In genomic region chr7:51126324-51126723, GRCh38 we compare ENCODE assay signal across 15 cellular contexts.
DNase-seq lines count a peak whose midpoint lies in the region; ATAC-seq and TF ChIP-seq lines count a peak whose summit lies in the region.
"Had no signal": no experiment of that assay in that cellular context is flagged by ENCODE, and none has a peak within 500 bp of the region (broad histone marks: within the 10 kb centered on the region; RNA-seq: fewer than 3 reads in every experiment).

No MANE protein-coding gene starts in this region.

- H3K9me3 Mint-ChIP-seq in endodermal cell (no peaks in the 10 kb centered on the region), type B pancreatic cell (no peaks in the 10 kb centered on the region)
- H3K9me3 Mint-ChIP-seq: CD4-positive, alpha-beta T cell; GM23338 had no signal

- WGBS in endodermal cell (ENCODE audit: insufficient coverage in 1 of 2, insufficient read length in 1 of 2), 2 experiments, result 93 to 100% methylated on average over 2 to 5 of the region's 5 CpGs

- H3K4me1 ChIP-seq in left ventricle myocardium inferior, result peaks cover 56% of the 10 kb centered on the region
- H3K4me1 ChIP-seq in endodermal cell (ENCODE audit: control insufficient read depth, insufficient read depth, low read length), result peaks cover 14% of the 10 kb centered on the region

- H3K36me3 Mint-ChIP-seq in endodermal cell (ENCODE audit: low read depth) (no peaks in the 10 kb centered on the region), type B pancreatic cell (no peaks in the 10 kb centered on the region)

- no peak overlapping the region for H3K9ac ChIP-seq in endodermal cell (ENCODE audit: extremely low read depth, low read length, poor library complexity, severe bottlenecking)

- H3K27ac Mint-ChIP-seq in endodermal cell (no peak overlapping the region), type B pancreatic cell (no peak overlapping the region)
- H3K27ac Mint-ChIP-seq: B cell; CD4-positive, alpha-beta T cell; GM23338 had no signal

- ATAC-seq in GM21423 (IDR thresholded peaks at IDR 0.05; ENCODE audit: unreplicated experiment), result no peak
- ATAC-seq: GM12878, GM23338 had no signal

- H3K4me3 ChIP-seq in left ventricle myocardium inferior (no peak overlapping the region), endodermal cell (ENCODE audit: low read length) (no peak overlapping the region), fibroblast of mammary gland (ENCODE audit: control insufficient read depth, low read depth, low read length) (no peak overlapping the region)
- H3K4me3 ChIP-seq: GM12878, GM23338 had no signal

- H3K27me3 Mint-ChIP-seq in endodermal cell (ENCODE audit: insufficient read depth) (no peaks in the 10 kb centered on the region), type B pancreatic cell (no peaks in the 10 kb centered on the region)
- H3K27me3 Mint-ChIP-seq: CD4-positive, alpha-beta T cell had no signal

- H3K27me3 ChIP-seq in left ventricle myocardium inferior (ENCODE audit: low read depth), result no peaks in the 10 kb centered on the region
- no peaks in the 10 kb centered on the region for H3K27me3 ChIP-seq in endodermal cell (ENCODE audit: control insufficient read depth, insufficient read depth, low read length, poor library complexity, severe bottlenecking)

- H3K9me3 ChIP-seq in left ventricle myocardium inferior (replicated peaks), result no peaks in the 10 kb centered on the region
- no peaks in the 10 kb centered on the region for H3K9me3 ChIP-seq in endodermal cell (ENCODE audit: control insufficient read depth, low read length)

- peaks cover 39% of the 10 kb centered on the region for H3K4me1 Mint-ChIP-seq in endodermal cell
- H3K4me1 Mint-ChIP-seq in type B pancreatic cell (ENCODE audit: unreplicated experiment), result no peaks in the 10 kb centered on the region

- intact Hi-C loops in left ventricle myocardium inferior (cut with micrococcal nuclease) (no loop called here), cardiac septum (cut with DNase I) (no loop called here)

- TF ChIP-seq CTCF in left ventricle myocardium inferior (IDR thresholded peaks at IDR 0.05; ENCODE audit: borderline replicate concordance) (no peak), endodermal cell (conservative IDR thresholded peaks at IDR 0.05) (no peak), fibroblast of mammary gland (conservative IDR thresholded peaks at IDR 0.05; ENCODE audit: control insufficient read depth, insufficient read depth, low read depth, low read length) (no peak), type B pancreatic cell (conservative IDR thresholded peaks at IDR 0.05) (no peak)

- H3K4me3 Mint-ChIP-seq in endodermal cell (no peak overlapping the region), type B pancreatic cell (no peak overlapping the region)
- H3K4me3 Mint-ChIP-seq: B cell; CD4-positive, alpha-beta T cell; GM23338 had no signal

- DNase-seq in left ventricle myocardium inferior (no peak), cardiac septum (ENCODE audit: low spot score) (no peak), endodermal cell (peak; percentile 13), fibroblast of mammary gland (ENCODE audit: low read depth) (peak; percentile 7), type B pancreatic cell (ENCODE audit: extremely low spot score, unreplicated experiment) (peak; percentile 48), amygdala (lab: John Stamatoyannopoulos, UW) (no peak)
- DNase-seq: C1 segment of cervical spinal cord; CD4-positive, alpha-beta T cell; DMS79; H7 had no signal

- H3K36me3 ChIP-seq in left ventricle myocardium inferior, result no peaks in the 10 kb centered on the region
- H3K36me3 ChIP-seq in endodermal cell (ENCODE audit: control insufficient read depth, insufficient read depth, low read length), result no peaks in the 10 kb centered on the region

- H3K27ac ChIP-seq in left ventricle myocardium inferior (replicated peaks), result peak overlapping the region; percentile 65
- no peak overlapping the region for H3K27ac ChIP-seq in endodermal cell (ENCODE audit: low read depth, low read length)
- H3K27ac ChIP-seq: HL-60 had no signal

Comparison
In these comparisons a context has a peak if more than half of its experiments do, and no peak if none do; other contexts are left out.
1. DNase-seq: peak in endodermal cell (single experiment), fibroblast of mammary gland (single experiment) and type B pancreatic cell (single experiment); none in left ventricle myocardium inferior (single experiment), cardiac septum (single experiment) and amygdala (0 of 56).